In the genomic region with DNA sequence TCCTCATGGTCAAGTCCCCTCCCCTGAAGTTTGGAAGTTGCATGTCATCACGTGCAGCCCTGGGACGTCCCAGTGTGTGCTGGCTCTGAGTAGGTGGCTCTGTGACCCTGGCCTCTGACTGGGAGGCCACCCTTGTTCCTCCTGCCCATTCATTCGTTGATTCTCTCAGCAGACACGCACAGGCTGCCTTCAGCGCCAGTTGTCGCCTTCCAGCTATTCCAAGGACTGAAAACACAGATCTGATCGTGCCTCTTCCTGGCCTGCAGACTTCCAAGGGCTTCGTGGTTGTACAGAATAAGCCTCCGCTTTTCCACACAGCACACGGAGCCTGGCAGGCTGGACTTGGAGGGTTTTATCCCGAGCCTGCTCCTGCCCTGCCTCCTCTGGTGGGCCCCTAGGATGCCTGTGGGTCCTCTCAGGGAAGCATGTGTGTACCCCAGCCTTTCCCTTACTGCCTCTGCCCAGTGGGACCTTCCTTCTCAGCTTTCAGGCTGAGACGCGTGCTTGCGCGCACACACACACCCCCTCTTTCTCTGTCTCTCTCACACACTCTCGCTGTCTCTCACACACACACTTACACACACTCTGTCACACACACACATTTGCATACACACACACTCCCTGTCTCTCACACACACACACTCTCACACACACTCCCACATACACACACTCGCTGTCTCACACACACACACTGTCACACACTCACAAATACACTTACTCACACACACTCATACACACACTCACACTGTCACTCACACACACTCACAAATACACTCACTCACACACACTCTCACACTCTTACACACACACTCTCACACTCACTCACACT, we compare ENCODE assay signal across 2 cellular contexts.
A peak's percentile ranks its signal among the peaks of the same experiment; 100 is the strongest.
TF ChIP-seq lines count a peak whose summit lies in the region.

No MANE protein-coding gene starts in this region.

TF ChIP-seq in HCT116, 20 proteins besides CTCF, POLR2A, EP300 and RAD21 (continued from another document):
- no peak for TF ChIP-seq SIN3A (IDR thresholded peaks at IDR 0.05; ENCODE audit: low read depth)
- no peak for TF ChIP-seq CBX3 (IDR thresholded peaks at IDR 0.05; ENCODE audit: low read depth)
- TF ChIP-seq, protein P1, sequence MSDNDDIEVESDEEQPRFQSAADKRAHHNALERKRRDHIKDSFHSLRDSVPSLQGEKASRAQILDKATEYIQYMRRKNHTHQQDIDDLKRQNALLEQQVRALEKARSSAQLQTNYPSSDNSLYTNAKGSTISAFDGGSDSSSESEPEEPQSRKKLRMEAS (IDR thresholded peaks at IDR 0.05), result no peak
- no peak for TF ChIP-seq CEBPB (IDR thresholded peaks at IDR 0.05; ENCODE audit: low read depth)

TF ChIP-seq in SK-N-SH, 30 proteins besides CTCF, POLR2A, EP300 and RAD21 (continued from another document):
- peak; percentile 10; the same call in 1 of the 2 replicates for TF ChIP-seq GATA2 (CRISPR knock-in tag; IDR thresholded peaks at IDR 0.05)
- TF ChIP-seq CHD2 (IDR thresholded peaks at IDR 0.05; ENCODE audit: low read length, partially characterized antibody), result peak; percentile 41
